Comparison of ENCODE assay signal across 12 cellular contexts in the genomic region with DNA sequence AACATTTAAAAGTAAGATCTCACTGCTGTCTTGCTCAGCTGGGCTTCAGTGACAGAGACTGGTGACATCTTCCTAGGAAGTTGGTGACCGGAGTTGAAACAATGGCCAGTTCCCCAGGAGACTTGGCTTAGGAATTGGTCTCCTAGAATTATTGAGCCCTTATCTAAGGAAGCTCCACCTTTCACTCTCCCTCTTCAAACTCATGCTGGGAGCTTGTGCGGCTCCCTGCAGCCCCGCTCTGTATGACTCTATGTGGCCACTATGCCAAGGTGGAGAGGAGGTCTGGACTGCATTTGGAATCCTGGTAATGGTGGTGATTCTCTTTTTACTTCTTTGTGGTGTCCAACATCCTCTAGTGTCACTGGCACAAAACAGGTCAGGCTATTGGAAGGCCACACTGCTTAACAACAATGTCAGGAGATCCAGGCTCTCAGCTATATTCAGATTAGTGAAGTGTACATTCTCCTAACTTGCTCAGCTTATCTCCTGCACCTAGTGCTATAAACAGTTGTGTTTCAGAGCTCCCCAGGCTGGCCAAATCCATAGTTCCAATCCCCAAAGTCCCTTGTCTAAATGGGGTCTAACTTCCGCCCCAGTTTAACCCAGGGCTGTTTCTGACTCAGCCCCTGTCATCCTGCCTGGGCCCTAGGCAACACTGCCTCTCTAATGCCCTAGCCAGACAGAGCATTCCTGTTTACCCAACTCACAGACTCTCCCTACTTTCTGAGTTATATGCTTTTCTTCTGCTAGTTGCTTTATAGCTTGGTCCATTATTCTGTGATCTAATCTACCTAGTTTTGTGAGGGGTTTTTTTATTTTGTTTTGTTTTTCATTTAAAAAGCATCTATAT. TPM values are rescaled to one million over a fixed set of nuclear protein-coding genes. Genes with fewer than 3 reads are reported as not detected.
DNase-seq lines count a peak whose midpoint lies in the region; ATAC-seq, FAIRE-seq and TF ChIP-seq lines count a peak whose summit lies in the region.
"Had no signal": no experiment of that assay in that cellular context is flagged by ENCODE, and none has a peak within 500 bp of the region (broad histone marks: within the 10 kb centered on the region; RNA-seq: fewer than 3 reads in every experiment).

No MANE protein-coding gene starts in this region.

- TF ChIP-seq CTCF in bronchial epithelial cell (IDR thresholded peaks at IDR 0.05; ENCODE audit: insufficient read depth, low read length, severe bottlenecking) (no peak), type B pancreatic cell (conservative IDR thresholded peaks at IDR 0.05) (no peak)

- FAIRE-seq in bronchial epithelial cell (lab: Jason Lieb, UNC) = no peak
- FAIRE-seq: GM12892 had no signal

- H3K27ac Mint-ChIP-seq in activated CD8-positive, alpha-beta memory T cell treated with anti-CD3 and anti-CD28 coated beads, Interleukin-2, amount 10 ng/mL, durations not matched to agents 7 days and 5 days = peak overlapping the region; percentile 19
- peak overlapping the region; percentile 37 for H3K27ac Mint-ChIP-seq in type B pancreatic cell

- peaks cover 3% of the 10 kb centered on the region for H3K36me3 ChIP-seq in bronchial epithelial cell (ENCODE audit: control insufficient read depth, insufficient read depth, low read length)

- H3K27me3 ChIP-seq in bronchial epithelial cell (ENCODE audit: control insufficient read depth, insufficient read depth, low read length) = no peaks in the 10 kb centered on the region
- H3K27me3 ChIP-seq: testis had no signal

- no peaks in the 10 kb centered on the region for H3K9me3 Mint-ChIP-seq in activated CD8-positive, alpha-beta memory T cell treated with anti-CD3 and anti-CD28 coated beads, Interleukin-2, amount 10 ng/mL, durations not matched to agents 7 days and 5 days (ENCODE audit: low read depth)
- no peaks in the 10 kb centered on the region for H3K9me3 Mint-ChIP-seq in type B pancreatic cell

- CTCF ChIA-PET in activated CD8-positive, alpha-beta memory T cell treated with anti-CD3 and anti-CD28 coated beads, Interleukin-2, amount 10 ng/mL, durations not matched to agents 7 days and 5 days (lab: Charles Lee) = interaction anchor here (0.7 to 1.5 kb wide), 4 partner anchors 27 to 120 kb away, joined by 3 read pairs; no protein-coding TSS in a partner anchor

- ATAC-seq in activated CD8-positive, alpha-beta memory T cell treated with anti-CD3 and anti-CD28 coated beads, Interleukin-2, amount 10 ng/mL, durations not matched to agents 7 days and 5 days = no peak
- no peak for ATAC-seq in HG03457 (IDR thresholded peaks at IDR 0.05; ENCODE audit: unreplicated experiment)
- ATAC-seq: sciatic nerve had no signal

- H3K36me3 Mint-ChIP-seq in activated CD8-positive, alpha-beta memory T cell treated with anti-CD3 and anti-CD28 coated beads, Interleukin-2, amount 10 ng/mL, durations not matched to agents 7 days and 5 days = peaks cover 46% of the 10 kb centered on the region
- peaks cover 6% of the 10 kb centered on the region for H3K36me3 Mint-ChIP-seq in type B pancreatic cell

- peaks cover 72% of the 10 kb centered on the region for H3K4me1 Mint-ChIP-seq in activated CD8-positive, alpha-beta memory T cell treated with anti-CD3 and anti-CD28 coated beads, Interleukin-2, amount 10 ng/mL, durations not matched to agents 7 days and 5 days
- peaks cover 52% of the 10 kb centered on the region for H3K4me1 Mint-ChIP-seq in type B pancreatic cell (ENCODE audit: unreplicated experiment)

- no peak overlapping the region for H3K4me3 ChIP-seq in bronchial epithelial cell (ENCODE audit: low read depth, low read length)
- H3K4me3 ChIP-seq: testis had no signal

- no peak overlapping the region for H3K4me3 Mint-ChIP-seq in activated CD8-positive, alpha-beta memory T cell treated with anti-CD3 and anti-CD28 coated beads, Interleukin-2, amount 10 ng/mL, durations not matched to agents 7 days and 5 days
- no peak overlapping the region for H3K4me3 Mint-ChIP-seq in type B pancreatic cell

- H3K27me3 Mint-ChIP-seq in activated CD8-positive, alpha-beta memory T cell treated with anti-CD3 and anti-CD28 coated beads, Interleukin-2, amount 10 ng/mL, durations not matched to agents 7 days and 5 days = no peaks in the 10 kb centered on the region
- no peaks in the 10 kb centered on the region for H3K27me3 Mint-ChIP-seq in type B pancreatic cell

- no peak for DNase-seq in activated CD8-positive, alpha-beta memory T cell treated with anti-CD3 and anti-CD28 coated beads, Interleukin-2, amount 10 ng/mL, durations not matched to agents 7 days and 5 days
- no peak for DNase-seq in activated CD8-positive, alpha-beta memory T cell treated with anti-CD3 and anti-CD28 coated beads for 24 hours
- peak; percentile 76 for DNase-seq in bronchial epithelial cell (ENCODE audit: low read depth)
- peak; percentile 58 for DNase-seq in kidney tubule cell (ENCODE audit: low spot score)
- no peak for DNase-seq in type B pancreatic cell (ENCODE audit: extremely low spot score, unreplicated experiment)
- DNase-seq in iPS-NIHi7 (ENCODE audit: extremely low spot score) = no peak
- DNase-seq in retina = no peak
- DNase-seq: RPMI8226, testis had no signal

RNA-seq across cellular contexts. Expression of gene ATP2B4, which starts 18.3 kb away (rescaled TPM):
- total RNA-seq in activated CD8-positive, alpha-beta memory T cell treated with anti-CD3 and anti-CD28 coated beads, Interleukin-2, amount 10 ng/mL, durations not matched to agents 7 days and 5 days = 100 to 1,000 TPM in 1 of 2 experiments, 10 to 100 TPM in 1; 96.1 to 130 TPM
- total RNA-seq in bronchial epithelial cell (27.4 and 71.7 TPM in 2 replicates), type B pancreatic cell (ENCODE audit: low replicate concordance) (89.6 and 91.6 TPM in 2 replicates)

Comparison
In these comparisons a context has a peak if more than half of its experiments do, and no peak if none do; other contexts are left out.
1. DNase-seq: peak in bronchial epithelial cell (single experiment) and kidney tubule cell (single experiment); none in activated CD8-positive, alpha-beta memory T cell treated with anti-CD3 and anti-CD28 coated beads, Interleukin-2, amount 10 ng/mL, durations not matched to agents 7 days and 5 days (single experiment), activated CD8-positive, alpha-beta memory T cell treated with anti-CD3 and anti-CD28 coated beads for 24 hours (single experiment), type B pancreatic cell (single experiment), iPS-NIHi7 (single experiment) and retina (single experiment).